Comparison of ENCODE assay signal across 14 cellular contexts in the genomic region with DNA sequence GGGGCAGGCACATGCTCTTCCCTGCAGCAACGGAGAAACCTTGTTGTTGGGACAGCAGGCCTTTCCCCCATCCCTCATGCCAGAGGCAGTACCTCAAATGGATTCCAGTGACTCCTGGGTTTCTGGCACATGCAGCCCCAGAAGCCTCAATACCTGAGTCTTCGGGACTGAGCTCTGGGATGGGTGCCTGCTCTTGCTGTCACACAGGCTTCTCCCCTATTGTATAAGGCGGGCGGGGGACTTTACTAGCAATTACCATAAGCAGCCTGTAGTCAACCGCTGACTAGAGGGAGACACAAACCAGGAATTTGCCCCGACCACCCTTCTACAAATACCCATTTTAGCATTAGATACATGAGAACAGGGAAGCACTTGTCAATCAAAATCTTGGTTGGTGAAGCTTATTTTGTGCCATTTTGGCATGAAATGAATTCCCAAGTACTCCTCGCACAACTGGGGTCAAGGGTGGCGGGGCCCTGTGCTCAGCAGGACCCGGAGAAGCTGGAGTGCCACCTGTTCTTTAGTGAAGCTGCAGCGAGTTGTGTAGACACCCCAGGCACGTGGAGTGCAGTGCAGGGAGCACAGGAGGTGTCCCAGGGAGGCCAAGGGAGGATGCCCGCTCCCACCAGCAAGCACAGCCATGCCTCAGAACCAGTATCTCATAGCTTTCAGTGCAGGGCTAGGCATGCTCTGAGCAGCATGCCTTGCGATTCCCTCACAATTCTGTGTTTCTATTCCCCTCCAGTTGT. TPM values are rescaled to one million over a fixed set of nuclear protein-coding genes. Genes with fewer than 3 reads are reported as not detected.
DNase-seq lines count a peak whose midpoint lies in the region; ATAC-seq and TF ChIP-seq lines count a peak whose summit lies in the region.
"Had no signal": no experiment of that assay in that cellular context is flagged by ENCODE, and none has a peak within 500 bp of the region (broad histone marks: within the 10 kb centered on the region; RNA-seq: fewer than 3 reads in every experiment).

No MANE protein-coding gene starts in this region.

- no peak overlapping the region for H4K8ac ChIP-seq in mesendoderm (ENCODE audit: low read depth, low read length)

- peak; percentile 70 for DNase-seq in H7
- DNase-seq in endodermal cell, result no peak
- DNase-seq in mesendoderm, result peak; percentile 27
- DNase-seq in Calu3, result no peak
- DNase-seq in SHP77 treated with DMSO at 0.1 percent for 48 hours (lab: John Stamatoyannopoulos, UW), result no peak
- DNase-seq in caudate nucleus (lab: John Stamatoyannopoulos, UW), result no peak
- DNase-seq: 8988T; CD4-positive, alpha-beta memory T cell; DMS79 treated with DMSO at 0.1 percent for 48 hours; GF-D8 had no signal

- H3K23ac ChIP-seq in mesendoderm (ENCODE audit: low read length), result no peak overlapping the region

- H4K5ac ChIP-seq in mesendoderm (ENCODE audit: low read length), result no peak overlapping the region

- no peak overlapping the region for H3K18ac ChIP-seq in mesendoderm (ENCODE audit: low read length)

- H2BK15ac ChIP-seq in mesendoderm (replicated peaks; ENCODE audit: low read depth), result no peak overlapping the region

- H3K36me3 ChIP-seq in H7 (replicated peaks; ENCODE audit: control insufficient read depth, insufficient read depth, low read length), result no peaks in the 10 kb centered on the region
- no peaks in the 10 kb centered on the region for H3K36me3 ChIP-seq in endodermal cell (ENCODE audit: control insufficient read depth, insufficient read depth, low read length)
- H3K36me3 ChIP-seq in mesendoderm (ENCODE audit: control insufficient read depth, insufficient read depth, low read length), result no peaks in the 10 kb centered on the region
- H3K36me3 ChIP-seq: BLaER1 had no signal

- H3K9me3 ChIP-seq in endodermal cell (ENCODE audit: control insufficient read depth, low read length), result no peaks in the 10 kb centered on the region
- H3K9me3 ChIP-seq: BLaER1 had no signal

- CTCF ChIA-PET in Calu3 (lab: Charles Lee), result no interaction called here

- H3K4ac ChIP-seq in mesendoderm (ENCODE audit: low read depth, low read length), result no peak overlapping the region

- H3K4me3 ChIP-seq in H7 (ENCODE audit: insufficient read depth, low read depth, low read length) (no peak overlapping the region), endodermal cell (ENCODE audit: low read length) (no peak overlapping the region), mesendoderm (ENCODE audit: low read length) (no peak overlapping the region)
- H3K4me3 ChIP-seq: BLaER1 had no signal

- H2BK5ac ChIP-seq in mesendoderm (ENCODE audit: low read length), result no peak overlapping the region

- H3K4me1 ChIP-seq in endodermal cell (ENCODE audit: control insufficient read depth, insufficient read depth, low read length) (no peaks in the 10 kb centered on the region), mesendoderm (ENCODE audit: control insufficient read depth, low read depth, low read length) (peaks cover 2% of the 10 kb centered on the region)
- H3K4me1 ChIP-seq: BLaER1 had no signal

- intact Hi-C loops in Calu3 (cut with micrococcal nuclease; ENCODE audit: unreplicated experiment), result no loop called here

- no peak overlapping the region for H3K4me3 Mint-ChIP-seq in endodermal cell
- no peak overlapping the region for H3K4me3 Mint-ChIP-seq in Calu3 (ENCODE audit: low read depth, unreplicated experiment)
- H3K4me3 Mint-ChIP-seq: CD14-positive monocyte; CD4-positive, alpha-beta memory T cell had no signal

- H3K79me1 ChIP-seq in mesendoderm (ENCODE audit: low read length), result no peaks in the 10 kb centered on the region

- H3K36me3 Mint-ChIP-seq in endodermal cell (ENCODE audit: low read depth) (no peaks in the 10 kb centered on the region), Calu3 (ENCODE audit: insufficient read depth, unreplicated experiment) (no peaks in the 10 kb centered on the region)
- H3K36me3 Mint-ChIP-seq: CD4-positive, alpha-beta memory T cell had no signal

- H3K27ac Mint-ChIP-seq in endodermal cell (no peak overlapping the region), Calu3 (ENCODE audit: unreplicated experiment) (no peak overlapping the region)
- H3K27ac Mint-ChIP-seq: CD14-positive monocyte; CD4-positive, alpha-beta memory T cell had no signal

- no peak overlapping the region for H2BK120ac ChIP-seq in mesendoderm (ENCODE audit: low read depth, low read length)

- no peaks in the 10 kb centered on the region for H3K27me3 ChIP-seq in H7 (ENCODE audit: control insufficient read depth, insufficient read depth, low read length)
- H3K27me3 ChIP-seq in endodermal cell (ENCODE audit: control insufficient read depth, insufficient read depth, low read length, poor library complexity, severe bottlenecking), result no peaks in the 10 kb centered on the region
- H3K27me3 ChIP-seq in mesendoderm (ENCODE audit: insufficient read depth, low read length, poor library complexity), result no peaks in the 10 kb centered on the region
- H3K27me3 ChIP-seq: BLaER1 had no signal

- peaks cover 11% of the 10 kb centered on the region for H3K4me1 Mint-ChIP-seq in endodermal cell
- H3K4me1 Mint-ChIP-seq in Calu3 (ENCODE audit: low read depth, unreplicated experiment), result peaks cover 5% of the 10 kb centered on the region
- H3K4me1 Mint-ChIP-seq: CD4-positive, alpha-beta memory T cell had no signal

- H3K27me3 Mint-ChIP-seq in endodermal cell (ENCODE audit: insufficient read depth) (no peaks in the 10 kb centered on the region), Calu3 (ENCODE audit: unreplicated experiment) (no peaks in the 10 kb centered on the region)

- peak; percentile 40 for TF ChIP-seq CTCF in endodermal cell (conservative IDR thresholded peaks at IDR 0.05)
- no peak for TF ChIP-seq CTCF in Calu3 (IDR thresholded peaks at IDR 0.05; ENCODE audit: unreplicated experiment)

- H3K79me2 ChIP-seq in mesendoderm (ENCODE audit: control insufficient read depth, insufficient read depth, low read length), result no peaks in the 10 kb centered on the region

- BruUV-seq in Calu3 (replicated peaks; lab: Mats Ljungman, UMichigan), result no TSS peak

- H3K4me2 ChIP-seq in mesendoderm (ENCODE audit: low read length), result no peak overlapping the region
- H3K4me2 ChIP-seq: BLaER1 had no signal

- H3K9me3 Mint-ChIP-seq in endodermal cell (peaks cover 3% of the 10 kb centered on the region), Calu3 (ENCODE audit: low read depth, unreplicated experiment) (no peaks in the 10 kb centered on the region)

- H3K56ac ChIP-seq in mesendoderm (ENCODE audit: low read length), result no peak overlapping the region

- H2AK5ac ChIP-seq in mesendoderm (ENCODE audit: low read length), result no peak overlapping the region

- no peak for ATAC-seq in activated CD4-positive, CD25-positive, alpha-beta regulatory T cell treated with anti-CD3 and anti-CD28 coated beads, Interleukin-2, amount 50 U/mL, for 24 hours

- no peak overlapping the region for H3K27ac ChIP-seq in endodermal cell (ENCODE audit: low read depth, low read length)
- H3K27ac ChIP-seq in mesendoderm (ENCODE audit: low read depth, low read length), result no peak overlapping the region
- H3K27ac ChIP-seq in caudate nucleus (ENCODE audit: low read depth, low read length), result no peak overlapping the region
- H3K27ac ChIP-seq: BLaER1 had no signal

- WGBS in endodermal cell (ENCODE audit: insufficient coverage in 1 of 2, insufficient read length in 1 of 2), 2 experiments, result 89 to 96% methylated on average over 4 to 13 of the region's 13 CpGs
- no CpG with 5 or more reads among the region's 13 CpGs for WGBS in mesendoderm (ENCODE audit: extremely low coverage, insufficient coverage, low lambda C conversion rate)

- no peak overlapping the region for H3K9ac ChIP-seq in endodermal cell (ENCODE audit: extremely low read depth, low read length, poor library complexity, severe bottlenecking)
- H3K9ac ChIP-seq in mesendoderm (ENCODE audit: low read length), result no peak overlapping the region
- H3K9ac ChIP-seq: BLaER1 had no signal

RNA-seq across cellular contexts. Expression of a gene that starts 21.2 kb away (rescaled TPM):
- total RNA-seq in H7 (2014; rRNA removed; shearing (Covaris generic)), result 9.3 and 25.0 TPM in 2 replicates
- 10 to 100 TPM; 53.6 to 95.2 TPM for total RNA-seq in endodermal cell
- polyA plus RNA-seq in endodermal cell (2013, experiment 1 of 2), result 21.5 TPM
- 27.6 TPM for polyA plus RNA-seq in endodermal cell (2013, experiment 2 of 2)
- 7.0 TPM for polyA plus RNA-seq in mesendoderm (2013, experiment 1 of 2)
- polyA plus RNA-seq in mesendoderm (2013, experiment 2 of 2), result 7.0 TPM
- 0.66 and 0.76 TPM in 2 replicates for total RNA-seq in Calu3 (2022)
- total RNA-seq: CD4-positive, alpha-beta memory T cell; HT-29 had no signal
- polyA plus RNA-seq: CD4-positive, alpha-beta memory T cell had no signal

Comparison
In these comparisons a context has a peak if more than half of its experiments do, and no peak if none do; other contexts are left out.
1. DNase-seq: peak in H7 (single experiment) and mesendoderm (single experiment); none in endodermal cell (single experiment), Calu3 (single experiment), SHP77 treated with DMSO at 0.1 percent for 48 hours (single experiment) and caudate nucleus (0 of 61).